In genomic region chr16:4890026-4890425, GRCh38 we compare ENCODE assay signal across 19 cellular contexts. TPM values are rescaled to one million over a fixed set of nuclear protein-coding genes. Genes with fewer than 3 reads are reported as not detected.
DNase-seq lines count a peak whose midpoint lies in the region; TF ChIP-seq lines count a peak whose summit lies in the region.
"Had no signal": no experiment of that assay in that cellular context is flagged by ENCODE, and none has a peak within 500 bp of the region (broad histone marks: within the 10 kb centered on the region; RNA-seq: fewer than 3 reads in every experiment).

No MANE protein-coding gene starts in this region.

- no peaks in the 10 kb centered on the region for H3K79me2 ChIP-seq in mesendoderm (ENCODE audit: control insufficient read depth, insufficient read depth, low read length)

- no peak overlapping the region for H4K8ac ChIP-seq in mesendoderm (ENCODE audit: low read depth, low read length)

- no peak overlapping the region for H2AK5ac ChIP-seq in mesendoderm (ENCODE audit: low read length)

- H3K9me3 Mint-ChIP-seq in glutamatergic neuron (ENCODE audit: unreplicated experiment) = peaks cover 11% of the 10 kb centered on the region
- H3K9me3 Mint-ChIP-seq: CD4-positive, alpha-beta memory T cell; HFFc6 had no signal

- no peak overlapping the region for H2BK120ac ChIP-seq in mesendoderm (ENCODE audit: low read depth, low read length)

- H3K27ac Mint-ChIP-seq in glutamatergic neuron (ENCODE audit: unreplicated experiment) = peak overlapping the region; percentile 77
- H3K27ac Mint-ChIP-seq: CD4-positive, alpha-beta memory T cell; HFFc6 had no signal

- TF ChIP-seq CTCF in NB4 (IDR thresholded peaks at IDR 0.05; ENCODE audit: low read depth, low read length) (no peak), glutamatergic neuron (IDR thresholded peaks at IDR 0.05; ENCODE audit: partially characterized antibody, unreplicated experiment) (no peak)

- H2BK15ac ChIP-seq in mesendoderm (replicated peaks; ENCODE audit: low read depth) = no peak overlapping the region

- H3K56ac ChIP-seq in mesendoderm (ENCODE audit: low read length) = no peak overlapping the region

- H4K5ac ChIP-seq in mesendoderm (ENCODE audit: low read length) = no peak overlapping the region

- no peaks in the 10 kb centered on the region for H3K4me1 ChIP-seq in mesendoderm (ENCODE audit: control insufficient read depth, low read depth, low read length)
- H3K4me1 ChIP-seq: A549 had no signal

- H3K27me3 ChIP-seq in mesendoderm (ENCODE audit: insufficient read depth, low read length, poor library complexity) = no peaks in the 10 kb centered on the region

- H3K9ac ChIP-seq in mesendoderm (ENCODE audit: low read length) = no peak overlapping the region

- H3K4me1 Mint-ChIP-seq in glutamatergic neuron (ENCODE audit: low read depth, unreplicated experiment) = peaks cover 32% of the 10 kb centered on the region

- H2BK5ac ChIP-seq in mesendoderm (ENCODE audit: low read length) = no peak overlapping the region

- H3K36me3 ChIP-seq in mesendoderm (ENCODE audit: control insufficient read depth, insufficient read depth, low read length) = peaks cover 2% of the 10 kb centered on the region

- H3K27ac ChIP-seq in mesendoderm (ENCODE audit: low read depth, low read length) = no peak overlapping the region
- H3K27ac ChIP-seq: 22Rv1, A549 had no signal

- H3K36me3 Mint-ChIP-seq in glutamatergic neuron (ENCODE audit: unreplicated experiment) = peaks cover 11% of the 10 kb centered on the region

- H3K23ac ChIP-seq in mesendoderm (ENCODE audit: low read length) = no peak overlapping the region

- peaks cover 3% of the 10 kb centered on the region for H3K27me3 Mint-ChIP-seq in glutamatergic neuron (ENCODE audit: unreplicated experiment)
- H3K27me3 Mint-ChIP-seq: CD4-positive, alpha-beta memory T cell had no signal

- peak overlapping the region; percentile 25 for H3K4me3 Mint-ChIP-seq in glutamatergic neuron (ENCODE audit: unreplicated experiment)
- H3K4me3 Mint-ChIP-seq: CD14-positive monocyte; CD4-positive, alpha-beta memory T cell; HFFc6 had no signal

- H3K4me3 ChIP-seq in NB4 (ENCODE audit: low read depth, low read length) (no peak overlapping the region), mesendoderm (ENCODE audit: low read length) (no peak overlapping the region)
- H3K4me3 ChIP-seq: A549, GM12878 had no signal

- peak; percentile 51 for DNase-seq in DMS 273 (lab: John Stamatoyannopoulos, UW; ENCODE audit: unreplicated experiment)
- DNase-seq in DMS 273 treated with DMSO at 0.1 percent for 48 hours (lab: John Stamatoyannopoulos, UW) = no peak
- DNase-seq in NB4 (ENCODE audit: low read depth) = peak; percentile 76
- DNase-seq in glutamatergic neuron = peak; percentile 77
- no peak for DNase-seq in NCI-H524 (lab: John Stamatoyannopoulos, UW)
- DNase-seq in head of caudate nucleus = no peak
- DNase-seq in mesendoderm = no peak
- DNase-seq: AML-193; CD4-positive, alpha-beta memory T cell; DMS53; DND-41; EL; GOT3; H7; HFFc6 had no signal

- no peaks in the 10 kb centered on the region for H3K79me1 ChIP-seq in mesendoderm (ENCODE audit: low read length)

- no peak for TF ChIP-seq POLR2A in NB4 (IDR thresholded peaks at IDR 0.05; ENCODE audit: extremely low read depth, insufficient read length)

- no peak overlapping the region for H3K18ac ChIP-seq in mesendoderm (ENCODE audit: low read length)

- H3K4me2 ChIP-seq in mesendoderm (ENCODE audit: low read length) = no peak overlapping the region
- H3K4me2 ChIP-seq: A549 had no signal

- intact Hi-C loops in head of caudate nucleus (cut with DNase I) = no loop called here

- H3K4ac ChIP-seq in mesendoderm (ENCODE audit: low read depth, low read length) = no peak overlapping the region

- WGBS in mesendoderm (ENCODE audit: extremely low coverage, insufficient coverage, low lambda C conversion rate) = no CpG with 5 or more reads among the region's 11 CpGs

RNA-seq across cellular contexts. Expression of gene UBN1, which starts 42.7 kb away (rescaled TPM):
- 34.3 TPM for total RNA-seq in glutamatergic neuron (ENCODE audit: unreplicated experiment)
- 19.0 TPM for polyA plus RNA-seq in mesendoderm (2013, experiment 1 of 2)
- 19.4 TPM for polyA plus RNA-seq in mesendoderm (2013, experiment 2 of 2)

RNA-seq across cellular contexts. Expression of gene GLYR1, which starts 42.9 kb away (rescaled TPM):
- total RNA-seq in glutamatergic neuron (ENCODE audit: unreplicated experiment) = 133 TPM
- polyA plus RNA-seq in mesendoderm (2013, experiment 1 of 2) = 76.4 TPM
- 74.5 TPM for polyA plus RNA-seq in mesendoderm (2013, experiment 2 of 2)

RNA-seq across cellular contexts. Expression of gene PPL, which starts 46.9 kb away (rescaled TPM):
- 4.7 TPM for total RNA-seq in glutamatergic neuron (ENCODE audit: unreplicated experiment)
- polyA plus RNA-seq in mesendoderm (2013, experiment 1 of 2) = 14.5 TPM
- polyA plus RNA-seq in mesendoderm (2013, experiment 2 of 2) = 15.7 TPM
- total RNA-seq: CD4-positive, alpha-beta memory T cell had no signal

Comparison
In these comparisons a context has a peak if more than half of its experiments do, and no peak if none do; other contexts are left out.
1. DNase-seq: peak in DMS 273 (single experiment), NB4 (single experiment) and glutamatergic neuron (single experiment); none in DMS 273 treated with DMSO at 0.1 percent for 48 hours (single experiment), NCI-H524 (0 of 2), head of caudate nucleus (0 of 42) and mesendoderm (single experiment).